In the genomic region with DNA sequence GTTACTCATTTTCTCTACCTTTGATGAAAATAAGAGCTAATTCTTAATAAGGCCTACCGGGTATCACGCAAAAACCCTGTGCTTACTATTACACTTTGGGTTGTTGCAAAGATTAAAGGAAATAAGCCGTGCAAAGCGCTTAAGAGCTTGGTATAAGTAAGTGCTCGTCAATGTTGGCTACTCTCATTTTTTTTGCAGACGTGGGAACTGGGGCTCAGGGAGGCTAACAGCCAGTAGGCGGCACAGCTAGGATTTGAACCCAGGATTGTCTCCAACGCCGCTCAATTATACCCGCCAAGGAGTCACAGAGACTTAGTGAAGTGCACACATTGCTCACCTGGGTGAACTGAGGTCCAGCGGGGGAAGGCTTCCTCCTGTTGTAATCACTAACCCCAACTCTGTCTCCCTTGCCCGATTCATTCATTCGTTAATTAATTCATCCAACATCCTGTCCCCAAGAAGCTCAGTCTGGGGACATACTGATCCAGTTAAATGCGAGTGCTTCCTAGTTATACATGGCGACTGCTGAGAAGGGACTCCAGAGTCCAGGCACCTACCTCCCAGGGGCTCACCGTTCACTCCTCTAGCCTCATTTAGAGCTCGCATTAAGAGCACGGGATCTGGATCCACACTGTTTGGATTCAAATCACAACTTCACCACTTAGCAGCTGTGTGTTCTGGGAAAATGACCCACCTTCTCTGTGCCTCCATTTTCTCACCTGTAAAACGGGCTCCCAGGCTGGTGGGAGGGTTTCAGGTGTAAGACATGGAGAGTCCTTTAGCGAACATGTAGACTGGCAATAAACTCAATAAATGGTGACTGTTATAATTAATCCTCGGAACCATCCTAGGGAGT, we compare ENCODE assay signal across 8 cellular contexts. TPM values are rescaled to one million over a fixed set of nuclear protein-coding genes. Genes with fewer than 3 reads are reported as not detected.
DNase-seq lines count a peak whose midpoint lies in the region; ATAC-seq and TF ChIP-seq lines count a peak whose summit lies in the region.

No MANE protein-coding gene starts in this region.

- no peaks in the 10 kb centered on the region for H3K9me3 ChIP-seq in Peyer's patch
- no peaks in the 10 kb centered on the region for H3K9me3 ChIP-seq in ectodermal cell (ENCODE audit: control insufficient read depth, low read length)
- H3K9me3 ChIP-seq in naive thymus-derived CD4-positive, alpha-beta T cell (ENCODE audit: control insufficient read depth in 2 of 3, low read length in 3 of 3): no peaks in the 10 kb centered on the region

- intact Hi-C loops in naive thymus-derived CD4-positive, alpha-beta T cell (cut with micrococcal nuclease): loop anchor here (1.0 to 10.0 kb wide), 14 partner anchors 28 to 1070 kb away; a partner anchor contains a TSS

- peaks cover 54% of the 10 kb centered on the region for H3K4me1 Mint-ChIP-seq in activated CD8-positive, alpha-beta memory T cell treated with anti-CD3 and anti-CD28 coated beads, Interleukin-2, amount 10 ng/mL, durations not matched to agents 7 days and 5 days
- peaks cover 30 to 71% (median 64%) of the 10 kb centered on the region in 7 donors for H3K4me1 Mint-ChIP-seq in naive thymus-derived CD4-positive, alpha-beta T cell

- H3K4me3 ChIP-seq in Peyer's patch (peak overlapping the region; percentile 62 to 68 (median 64)), ectodermal cell (ENCODE audit: insufficient read depth, low read depth, low read length) (peak overlapping the region; percentile 83)
- H3K4me3 ChIP-seq in naive thymus-derived CD4-positive, alpha-beta T cell (ENCODE audit: low read length): peak overlapping the region; percentile 66

- ATAC-seq in activated CD8-positive, alpha-beta memory T cell treated with anti-CD3 and anti-CD28 coated beads, Interleukin-2, amount 10 ng/mL, durations not matched to agents 7 days and 5 days: no peak
- no peak for ATAC-seq in naive thymus-derived CD4-positive, alpha-beta T cell
- ATAC-seq in HG03196 (IDR thresholded peaks at IDR 0.05; ENCODE audit: unreplicated experiment): no peak
- no peak for ATAC-seq in GM21390 (IDR thresholded peaks at IDR 0.05; ENCODE audit: unreplicated experiment)

- POLR2A ChIA-PET in naive thymus-derived CD4-positive, alpha-beta T cell (lab: Charles Lee): interaction anchor here (0.7 to 7.8 kb wide), 28 partner anchors 11 to 922 kb away, joined by 3 to 158 read pairs (median 4); a partner anchor contains a TSS

- WGBS in ectodermal cell, 2 experiments: 60 to 61% methylated on average over 20 to 21 of the region's 21 CpGs

- DNase-seq in activated CD8-positive, alpha-beta memory T cell treated with anti-CD3 and anti-CD28 coated beads, Interleukin-2, amount 10 ng/mL, durations not matched to agents 7 days and 5 days: peak; percentile 59
- no peak for DNase-seq in activated CD8-positive, alpha-beta memory T cell treated with anti-CD3 and anti-CD28 coated beads for 24 hours
- DNase-seq in Peyer's patch (no peak), germinal center (ENCODE audit: low spot score) (no peak)
- DNase-seq in naive thymus-derived CD4-positive, alpha-beta T cell: peak in 1 of 9 donors; percentile 38

- H3K27ac ChIP-seq in Peyer's patch (peak overlapping the region; percentile 86 to 99 (median 96)), ectodermal cell (ENCODE audit: insufficient read depth, low read depth, low read length, poor library complexity, severe bottlenecking) (peak overlapping the region; percentile 65)
- H3K27ac ChIP-seq in naive thymus-derived CD4-positive, alpha-beta T cell (ENCODE audit: low read depth, low read length): peak overlapping the region; percentile 97

- peaks cover 33% of the 10 kb centered on the region for H3K36me3 Mint-ChIP-seq in activated CD8-positive, alpha-beta memory T cell treated with anti-CD3 and anti-CD28 coated beads, Interleukin-2, amount 10 ng/mL, durations not matched to agents 7 days and 5 days
- peaks cover 4 to 37% (median 7%) of the 10 kb centered on the region in 5 donors for H3K36me3 Mint-ChIP-seq in naive thymus-derived CD4-positive, alpha-beta T cell

- no peaks in the 10 kb centered on the region for H3K9me3 Mint-ChIP-seq in activated CD8-positive, alpha-beta memory T cell treated with anti-CD3 and anti-CD28 coated beads, Interleukin-2, amount 10 ng/mL, durations not matched to agents 7 days and 5 days (ENCODE audit: low read depth)
- H3K9me3 Mint-ChIP-seq in naive thymus-derived CD4-positive, alpha-beta T cell: no peaks in the 10 kb centered on the region

- H3K4me1 ChIP-seq in Peyer's patch (peaks cover 5 to 41% (median 18%) of the 10 kb centered on the region in 4 donors), ectodermal cell (ENCODE audit: control insufficient read depth, insufficient read depth, low read length) (peaks cover 18% of the 10 kb centered on the region)
- peaks cover 28 to 36% of the 10 kb centered on the region in 2 donors for H3K4me1 ChIP-seq in naive thymus-derived CD4-positive, alpha-beta T cell (ENCODE audit: control insufficient read depth in 2 of 2, insufficient read depth in 2 of 2, low read length in 2 of 2)

- TF ChIP-seq POLR2A in Peyer's patch (IDR thresholded peaks at IDR 0.05): no peak

- H3K27me3 ChIP-seq in Peyer's patch (no peaks in the 10 kb centered on the region), ectodermal cell (ENCODE audit: control insufficient read depth, insufficient read depth, low read length, poor library complexity, severe bottlenecking) (no peaks in the 10 kb centered on the region)
- no peaks in the 10 kb centered on the region for H3K27me3 ChIP-seq in naive thymus-derived CD4-positive, alpha-beta T cell (ENCODE audit: control insufficient read depth in 2 of 2, insufficient read depth in 2 of 2, low read length in 2 of 2)

- H3K27me3 Mint-ChIP-seq in activated CD8-positive, alpha-beta memory T cell treated with anti-CD3 and anti-CD28 coated beads, Interleukin-2, amount 10 ng/mL, durations not matched to agents 7 days and 5 days: no peaks in the 10 kb centered on the region
- peaks cover 0 to 4% (median 0%) of the 10 kb centered on the region in 5 donors for H3K27me3 Mint-ChIP-seq in naive thymus-derived CD4-positive, alpha-beta T cell

- peak overlapping the region; percentile 96 for H3K27ac Mint-ChIP-seq in activated CD8-positive, alpha-beta memory T cell treated with anti-CD3 and anti-CD28 coated beads, Interleukin-2, amount 10 ng/mL, durations not matched to agents 7 days and 5 days
- H3K27ac Mint-ChIP-seq in naive thymus-derived CD4-positive, alpha-beta T cell: peak overlapping the region; percentile 96 to 100 (median 98)

- CTCF ChIA-PET in activated CD8-positive, alpha-beta memory T cell treated with anti-CD3 and anti-CD28 coated beads, Interleukin-2, amount 10 ng/mL, durations not matched to agents 7 days and 5 days (lab: Charles Lee): interaction anchor here (0.9 to 6.9 kb wide), 15 partner anchors 11 to 181 kb away, joined by 3 to 79 read pairs (median 10); a partner anchor contains a TSS
- CTCF ChIA-PET in naive thymus-derived CD4-positive, alpha-beta T cell (lab: Charles Lee): interaction anchor here (0.5 to 7.7 kb wide), 15 partner anchors 11 to 816 kb away, joined by 3 to 78 read pairs (median 5); a partner anchor contains a TSS

- peaks cover 0 to 4% (median 0%) of the 10 kb centered on the region in 3 donors for H3K36me3 ChIP-seq in Peyer's patch
- H3K36me3 ChIP-seq in ectodermal cell (ENCODE audit: control insufficient read depth, insufficient read depth, low read length): peaks cover 14% of the 10 kb centered on the region
- H3K36me3 ChIP-seq in naive thymus-derived CD4-positive, alpha-beta T cell (ENCODE audit: control insufficient read depth in 2 of 3, insufficient read depth in 3 of 3, low read length in 3 of 3): peaks cover 0 to 15% (median 0%) of the 10 kb centered on the region in 3 experiments

- peak overlapping the region; percentile 96 for H3K4me3 Mint-ChIP-seq in activated CD8-positive, alpha-beta memory T cell treated with anti-CD3 and anti-CD28 coated beads, Interleukin-2, amount 10 ng/mL, durations not matched to agents 7 days and 5 days
- H3K4me3 Mint-ChIP-seq in naive thymus-derived CD4-positive, alpha-beta T cell: peak overlapping the region; percentile 94 to 99 (median 98)

- peak in 1 of 6 experiments; percentile 17 for TF ChIP-seq CTCF in Peyer's patch (IDR thresholded peaks at IDR 0.05)

RNA-seq across cellular contexts. Expression of a gene that starts 0.9 kb away (rescaled TPM):
- total RNA-seq in activated CD8-positive, alpha-beta memory T cell treated with anti-CD3 and anti-CD28 coated beads, Interleukin-2, amount 10 ng/mL, durations not matched to agents 7 days and 5 days: 10 to 100 TPM; 59.1 to 73.4 TPM
- 10 to 100 TPM; 12.4 to 24.7 (median 19.2) TPM for total RNA-seq in Peyer's patch
- 37.2 TPM for polyA plus RNA-seq in ectodermal cell (2013, experiment 1 of 4)
- polyA plus RNA-seq in ectodermal cell (2013, experiment 2 of 4): 32.0 TPM
- polyA plus RNA-seq in ectodermal cell (2013, experiment 3 of 4): 25.7 TPM
- 26.7 TPM for polyA plus RNA-seq in ectodermal cell (2013, experiment 4 of 4)
- 10 to 100 TPM; 10.2 to 68.2 (median 23.6) TPM for total RNA-seq in naive thymus-derived CD4-positive, alpha-beta T cell
- polyA plus RNA-seq in naive thymus-derived CD4-positive, alpha-beta T cell: 10 to 100 TPM; 26.7 to 30.4 TPM

RNA-seq across cellular contexts. Expression of a gene that starts 27.9 kb away (rescaled TPM):
- 1 to 10 TPM; 2.2 to 4.8 TPM for total RNA-seq in activated CD8-positive, alpha-beta memory T cell treated with anti-CD3 and anti-CD28 coated beads, Interleukin-2, amount 10 ng/mL, durations not matched to agents 7 days and 5 days
- 10 to 100 TPM in 3 of 4 donors, 1 to 10 TPM in 1; 3.3 to 53.6 (median 34.6) TPM for total RNA-seq in Peyer's patch
- polyA plus RNA-seq in ectodermal cell (2013, experiment 1 of 4): 6.9 TPM
- polyA plus RNA-seq in ectodermal cell (2013, experiment 2 of 4): 8.9 TPM
- polyA plus RNA-seq in ectodermal cell (2013, experiment 3 of 4): 5.9 TPM
- polyA plus RNA-seq in ectodermal cell (2013, experiment 4 of 4): 9.4 TPM
- 100 to 1,000 TPM in 1 of 5 experiments, 10 to 100 TPM in 4; 10.7 to 147 (median 16.5) TPM for total RNA-seq in naive thymus-derived CD4-positive, alpha-beta T cell
- 10 to 100 TPM; 12.7 to 20.7 TPM for polyA plus RNA-seq in naive thymus-derived CD4-positive, alpha-beta T cell

RNA-seq across cellular contexts. Expression of a gene that starts 37.5 kb away (rescaled TPM):
- 10 to 100 TPM in 1 of 2 experiments, 1 to 10 TPM in 1; 8.5 to 10.5 TPM for total RNA-seq in activated CD8-positive, alpha-beta memory T cell treated with anti-CD3 and anti-CD28 coated beads, Interleukin-2, amount 10 ng/mL, durations not matched to agents 7 days and 5 days
- 10 to 100 TPM in 3 of 4 donors, 1 to 10 TPM in 1; 8.6 to 28.9 (median 13.0) TPM for total RNA-seq in Peyer's patch
- polyA plus RNA-seq in ectodermal cell (2013, experiment 1 of 4): 25.0 TPM
- 26.4 TPM for polyA plus RNA-seq in ectodermal cell (2013, experiment 2 of 4)
- polyA plus RNA-seq in ectodermal cell (2013, experiment 3 of 4): 22.4 TPM
- polyA plus RNA-seq in ectodermal cell (2013, experiment 4 of 4): 28.3 TPM
- total RNA-seq in naive thymus-derived CD4-positive, alpha-beta T cell: 10 to 100 TPM in 1 of 5 experiments, 1 to 10 TPM in 4; 4.3 to 10.8 (median 5.3) TPM
- 1 to 10 TPM in 1 of 2 donors, under 1 TPM in 1; 0.08 to 1.1 TPM for polyA plus RNA-seq in naive thymus-derived CD4-positive, alpha-beta T cell

RNA-seq across cellular contexts. Expression of a gene that starts 47.1 kb away (rescaled TPM):
- total RNA-seq in activated CD8-positive, alpha-beta memory T cell treated with anti-CD3 and anti-CD28 coated beads, Interleukin-2, amount 10 ng/mL, durations not matched to agents 7 days and 5 days: not detected
- total RNA-seq in Peyer's patch: not detected
- polyA plus RNA-seq in ectodermal cell (2013, experiment 1 of 4): not detected
- not detected for polyA plus RNA-seq in ectodermal cell (2013, experiment 2 of 4)
- not detected for polyA plus RNA-seq in ectodermal cell (2013, experiment 3 of 4)
- polyA plus RNA-seq in ectodermal cell (2013, experiment 4 of 4): not detected
- total RNA-seq in naive thymus-derived CD4-positive, alpha-beta T cell: not detected
- not detected for polyA plus RNA-seq in naive thymus-derived CD4-positive, alpha-beta T cell
